In genomic region chr14:86334355-86334754, GRCh38 we compare ENCODE assay signal across 21 cellular contexts.
"Had no signal": no experiment of that assay in that cellular context is flagged by ENCODE, and none has a peak within 500 bp of the region (broad histone marks: within the 10 kb centered on the region; RNA-seq: fewer than 3 reads in every experiment).

No MANE protein-coding gene starts in this region.

- H3K27ac ChIP-seq: coronary artery, esophagus squamous epithelium, prostate gland, vagina had no signal

- DNase-seq: activated B cell treated with CpG ODN at 0.5 μM for 24 hours; activated CD4-positive, alpha-beta T cell treated with anti-CD3 and anti-CD28 coated beads for 48 hours; activated CD8-positive, alpha-beta T cell treated with anti-CD3 and anti-CD28 coated beads for 36 hours; activated effector memory CD4-positive, alpha-beta T cell treated with anti-CD3 and anti-CD28 coated beads, Interleukin-2, amount 50 U/mL, for 16 hours; activated T-cell treated with anti-CD3 and anti-CD28 coated beads, Interleukin-2, amount 50 U/mL, for 4 hours; central memory CD4-positive, alpha-beta T cell; effector CD4-positive, alpha-beta T cell; esophagus squamous epithelium; kidney glomerular epithelial cell; mesendoderm; natural killer cell; occipital lobe; right cardiac atrium; small intestine; stimulated activated CD4-positive, alpha-beta T cell treated with anti-CD3 and anti-CD28 coated beads, Interleukin-4, amount 100 ng/mL, for 24 hours; stimulated activated naive CD4-positive, alpha-beta T cell; substantia nigra had no signal

- H3K36me3 ChIP-seq: esophagus squamous epithelium, prostate gland, tibial nerve, vagina had no signal

- H3K27me3 ChIP-seq: esophagus squamous epithelium, tibial nerve, vagina had no signal

- ATAC-seq: activated CD8-positive, alpha-beta T cell treated with anti-CD3 and anti-CD28 coated beads for 36 hours; activated T-cell treated with anti-CD3 and anti-CD28 coated beads, Interleukin-2, amount 50 U/mL, for 4 hours; natural killer cell; right cardiac atrium had no signal

- H3K4me3 ChIP-seq: coronary artery, esophagus squamous epithelium, prostate gland, tibial nerve, vagina had no signal

- H3K9me3 ChIP-seq: esophagus squamous epithelium, prostate gland, tibial nerve, vagina had no signal

- H3K4me1 ChIP-seq: esophagus squamous epithelium, prostate gland, tibial nerve, vagina had no signal
